In genomic region chr20:47501483-47502270, GRCh38 we compare ENCODE assay signal across 8 cellular contexts. TPM values are rescaled to one million over a fixed set of nuclear protein-coding genes. Genes with fewer than 3 reads are reported as not detected.
A peak's percentile ranks its signal among the peaks of the same experiment; 100 is the strongest.
DNase-seq lines count a peak whose midpoint lies in the region; ATAC-seq, FAIRE-seq and TF ChIP-seq lines count a peak whose summit lies in the region.

Gene NCOA3, plus strand, starts transcription at chr20:47501887. Its CDS starts 120,361 bp downstream, at chr20:47622248.

- intact Hi-C loops in right cardiac atrium (cut with DNase I) = loop anchor here (10.0 kb wide), 4 partner anchors 63 to 123 kb away; no protein-coding TSS in a partner anchor

- no peaks in the 10 kb centered on the region for H3K27me3 ChIP-seq in right cardiac atrium (ENCODE audit: control insufficient read depth, insufficient read depth)

- H3K36me3 Mint-ChIP-seq in T-helper 17 cell (ENCODE audit: low read depth) = peaks cover 2% of the 10 kb centered on the region

- H3K4me1 Mint-ChIP-seq in T-helper 17 cell = peaks cover 32% of the 10 kb centered on the region

- H3K4me3 ChIP-seq in right cardiac atrium (ENCODE audit: low read length) = peak within 1 kb of the TSS; percentile 96

- no peaks in the 10 kb centered on the region for H3K27me3 Mint-ChIP-seq in T-helper 17 cell

- H3K4me1 ChIP-seq in right cardiac atrium (ENCODE audit: control insufficient read depth, insufficient read depth, low read length) = peaks cover 3% of the 10 kb centered on the region

- peak; percentile 92 for DNase-seq in GM13976 (ENCODE audit: low spot score)
- peak; percentile 75 to 92 for DNase-seq in NCI-H187 (lab: John Stamatoyannopoulos, UW)
- peak; percentile 78 to 82 (median 80) for DNase-seq in T-helper 17 cell
- DNase-seq in amygdala (lab: John Stamatoyannopoulos, UW) = peak; percentile 27 to 96 (median 86)
- DNase-seq in right cardiac atrium = peak; percentile 97 to 99 (median 98)
- peak; percentile 76 for DNase-seq in pulmonary artery endothelial cell (ENCODE audit: low read depth, low spot score)
- peak; percentile 99 for DNase-seq in urothelium cell line (ENCODE audit: low spot score)

- peak within 1 kb of the TSS; percentile 92 for H3K27ac Mint-ChIP-seq in T-helper 17 cell

- H3K27ac ChIP-seq in right cardiac atrium (ENCODE audit: low read length) = peak within 1 kb of the TSS; percentile 91

- ATAC-seq in HG02870 (IDR thresholded peaks at IDR 0.05; ENCODE audit: unreplicated experiment) = peak; percentile 72
- ATAC-seq in T-helper 17 cell = peak; percentile 92
- peak; percentile 99 for ATAC-seq in right cardiac atrium

- peak; percentile 86 for FAIRE-seq in urothelium cell line (lab: Jason Lieb, UNC)

- under 1% methylated on average over 74 of the region's 74 CpGs for WGBS in right cardiac atrium

- H3K9me3 ChIP-seq in T-helper 17 cell (ENCODE audit: control insufficient read depth, low read length, poor library complexity, severe bottlenecking) (no peaks in the 10 kb centered on the region), right cardiac atrium (ENCODE audit: control insufficient read depth, low read length) (no peaks in the 10 kb centered on the region)

- peak within 1 kb of the TSS; percentile 98 for H3K4me3 Mint-ChIP-seq in T-helper 17 cell

- in situ Hi-C loops in GM13976 (cut with MboI; ENCODE audit: low sequenced_read_pairs, unreplicated experiment) = no loop called here

- peak; percentile 40 for TF ChIP-seq CTCF in GM13976 (IDR thresholded peaks at IDR 0.05; ENCODE audit: borderline replicate concordance, control extremely low read depth, extremely low read depth, insufficient read depth, missing control alignments)

RNA-seq across cellular contexts. Expression of gene NCOA3, which starts in this region (rescaled TPM):
- total RNA-seq in T-helper 17 cell (10 to 100 TPM; 55.4 to 58.2 TPM), right cardiac atrium (10 to 100 TPM; 21.0 to 27.2 (median 22.6) TPM), pulmonary artery endothelial cell (29.3 and 35.8 TPM in 2 replicates)
- polyA plus RNA-seq in right cardiac atrium = 6.7 TPM

Comparison
In these comparisons a context has a peak if more than half of its experiments do, and no peak if none do; other contexts are left out.
1. Peak in every context shown above with its lines: DNase-seq, ATAC-seq, H3K4me3 ChIP-seq and H3K27ac ChIP-seq.